ENCODE assay signal across 9 cellular contexts in the genomic region with DNA sequence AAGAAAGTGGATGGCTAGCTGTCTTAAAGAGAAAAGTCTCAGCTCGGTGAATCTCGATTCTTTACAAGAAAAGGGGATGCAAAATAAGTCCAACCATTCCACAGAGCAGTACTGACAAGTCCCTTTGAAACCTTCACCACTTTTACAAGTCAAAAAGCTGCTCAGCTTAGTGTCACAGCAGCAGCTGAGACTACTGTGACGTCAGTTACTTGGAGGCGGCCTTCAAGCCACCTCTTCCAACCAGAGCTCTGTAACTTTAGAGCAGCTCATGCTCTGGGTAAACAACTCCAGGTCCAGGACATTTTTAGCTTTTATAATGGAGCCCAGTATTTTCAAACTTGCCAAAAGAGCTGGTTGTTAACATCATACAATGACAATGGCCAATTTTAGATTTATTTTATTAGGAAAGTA. TPM values are rescaled to one million over a fixed set of nuclear protein-coding genes. Genes with fewer than 3 reads are reported as not detected.
A peak's percentile ranks its signal among the peaks of the same experiment; 100 is the strongest.
DNase-seq lines count a peak whose midpoint lies in the region; ATAC-seq, FAIRE-seq and TF ChIP-seq lines count a peak whose summit lies in the region.
"Had no signal": no experiment of that assay in that cellular context is flagged by ENCODE, and none has a peak within 500 bp of the region (broad histone marks: within the 10 kb centered on the region; RNA-seq: fewer than 3 reads in every experiment).

A gene (minus strand): TSS at position 159 of the 411 bp plus-strand sequence. CDS start 5,408 bp downstream, outside the sequence.

- intact Hi-C loops in HepG2 (cut with micrococcal nuclease; ENCODE audit: unreplicated experiment) = no loop called here

- H3K9ac ChIP-seq in HepG2 (ENCODE audit: insufficient read depth, low read depth, low read length) = no peak within 1 kb of the TSS

- DNase-seq in MG63 = peak; percentile 24
- peak; percentile 59 for DNase-seq in brain microvascular endothelial cell
- DNase-seq in HepG2 (ENCODE audit: low spot score) = no peak
- DNase-seq in NCI-H187 treated with DMSO at 0.1 percent for 48 hours (lab: John Stamatoyannopoulos, UW) = no peak
- no peak for DNase-seq in urothelium cell line (ENCODE audit: low spot score)
- DNase-seq in NCI-H446 (lab: John Stamatoyannopoulos, UW) = no peak
- DNase-seq: activated CD4-positive, alpha-beta T cell treated with anti-CD3 and anti-CD28 coated beads, Interleukin-2, amount 50 U/mL, for 48 hours had no signal

- peak within 1 kb of the TSS; percentile 38 for H3K27ac ChIP-seq in brain microvascular endothelial cell
- no peak within 1 kb of the TSS for H3K27ac ChIP-seq in HepG2 (ENCODE audit: extremely low read length, insufficient read depth, low read length)
- H3K27ac ChIP-seq in temporal lobe (ENCODE audit: low read depth, low read length) = no peak within 1 kb of the TSS

- in situ Hi-C loops in brain microvascular endothelial cell (cut with HindIII; ENCODE audit: low pct_ligation_motif_present, low sequenced_read_pairs) (no loop called here), HepG2 (cut with HindIII; ENCODE audit: extremely low pct_ligation_motif_present, low pct_unique_long_range_greater_than_20kb) (no loop called here)

- no peak for TF ChIP-seq POLR2A in HepG2 (IDR thresholded peaks at IDR 0.05; ENCODE audit: insufficient read depth in 1 of 2, low read depth in 2 of 2, low read length in 2 of 2)

- TF ChIP-seq CTCF in brain microvascular endothelial cell (IDR thresholded peaks at IDR 0.05; ENCODE audit: low read depth, low read length, missing control alignments) (no peak), HepG2 (CRISPR knock-in tag; IDR thresholded peaks at IDR 0.05) (no peak)

- CTCF ChIA-PET in HepG2 (lab: Yijun Ruan, JAX; ENCODE audit: low intra/inter-chr PET ratio, low total read pairs) = no interaction called here

- POLR2A ChIA-PET in HepG2 (lab: Yijun Ruan, JAX) = no interaction called here

- TF ChIP-seq RAD21 in HepG2 (CRISPR knock-in tag; IDR thresholded peaks at IDR 0.05) = no peak

- peak; percentile 66 for ATAC-seq in HepG2

- no peak for FAIRE-seq in HepG2 (lab: Jason Lieb, UNC)
- no peak for FAIRE-seq in urothelium cell line (lab: Jason Lieb, UNC)

- H3K4me3 ChIP-seq in MG63 (no peak within 1 kb of the TSS), brain microvascular endothelial cell (ENCODE audit: low read depth, low read length) (no peak within 1 kb of the TSS), HepG2 (replicated peaks in 1 of 3; ENCODE audit: insufficient read depth in 1 of 3, low read depth in 2 of 3, low read length in 3 of 3) (no peak within 1 kb of the TSS)

- no peaks in the 10 kb centered on the region for H4K20me1 ChIP-seq in HepG2 (ENCODE audit: insufficient read depth, low read length)

- H3K36me3 ChIP-seq in MG63 = no peaks in the 10 kb centered on the region
- no peaks in the 10 kb centered on the region for H3K36me3 ChIP-seq in brain microvascular endothelial cell (replicated peaks)
- H3K36me3 ChIP-seq in HepG2 (replicated peaks in 1 of 2; ENCODE audit: control insufficient read depth in 1 of 2, insufficient read depth in 2 of 2, low read length in 2 of 2) = no peaks in the 10 kb centered on the region

- no peak within 1 kb of the TSS for H2AFZ ChIP-seq in HepG2 (ENCODE audit: low read length)

- TF ChIP-seq EP300 in HepG2 (IDR thresholded peaks at IDR 0.05; ENCODE audit: low read depth in 2 of 2, low read length in 2 of 2) = no peak
- TF ChIP-seq EP300 in HepG2 (CRISPR knock-in tag; IDR thresholded peaks at IDR 0.05; ENCODE audit: borderline replicate concordance) = no peak

- no peak within 1 kb of the TSS for H3K4me2 ChIP-seq in HepG2 (ENCODE audit: low read depth, low read length)

- H3K79me2 ChIP-seq in HepG2 (ENCODE audit: insufficient read depth, low read length) = no peaks in the 10 kb centered on the region

- H3K4me1 ChIP-seq in HepG2 (ENCODE audit: insufficient read depth, low read length) = peaks cover 7% of the 10 kb centered on the region

- H3K27me3 ChIP-seq in MG63 = no peaks in the 10 kb centered on the region
- no peaks in the 10 kb centered on the region for H3K27me3 ChIP-seq in brain microvascular endothelial cell (replicated peaks)
- H3K27me3 ChIP-seq in HepG2 (ENCODE audit: control insufficient read depth in 1 of 2, insufficient read depth in 2 of 2, low read length in 2 of 2) = no peaks in the 10 kb centered on the region

- H3K9me3 ChIP-seq in MG63 (no peaks in the 10 kb centered on the region), HepG2 (ENCODE audit: low read length) (no peaks in the 10 kb centered on the region)

- 17% methylated on average over 4 of the region's 4 CpGs for WGBS in HepG2 (ENCODE audit: low lambda C conversion rate)

- no TSS peak for BruUV-seq in HepG2 (replicated peaks; lab: Mats Ljungman, UMichigan)

TF ChIP-seq in HepG2, 621 proteins besides CTCF, POLR2A, EP300 and RAD21:
- TF ChIP-seq HHEX (CRISPR knock-in tag; IDR thresholded peaks at IDR 0.05) (no peak), ZNF879 (CRISPR knock-in tag; IDR thresholded peaks at IDR 0.05) (no peak), CREB1 (IDR thresholded peaks at IDR 0.05) (peak; percentile 92), CREB1 (CRISPR knock-in tag; IDR thresholded peaks at IDR 0.05) (no peak), NFKB2 (CRISPR knock-in tag; IDR thresholded peaks at IDR 0.05; ENCODE audit: borderline replicate concordance) (no peak)
- TF ChIP-seq, protein P1, sequence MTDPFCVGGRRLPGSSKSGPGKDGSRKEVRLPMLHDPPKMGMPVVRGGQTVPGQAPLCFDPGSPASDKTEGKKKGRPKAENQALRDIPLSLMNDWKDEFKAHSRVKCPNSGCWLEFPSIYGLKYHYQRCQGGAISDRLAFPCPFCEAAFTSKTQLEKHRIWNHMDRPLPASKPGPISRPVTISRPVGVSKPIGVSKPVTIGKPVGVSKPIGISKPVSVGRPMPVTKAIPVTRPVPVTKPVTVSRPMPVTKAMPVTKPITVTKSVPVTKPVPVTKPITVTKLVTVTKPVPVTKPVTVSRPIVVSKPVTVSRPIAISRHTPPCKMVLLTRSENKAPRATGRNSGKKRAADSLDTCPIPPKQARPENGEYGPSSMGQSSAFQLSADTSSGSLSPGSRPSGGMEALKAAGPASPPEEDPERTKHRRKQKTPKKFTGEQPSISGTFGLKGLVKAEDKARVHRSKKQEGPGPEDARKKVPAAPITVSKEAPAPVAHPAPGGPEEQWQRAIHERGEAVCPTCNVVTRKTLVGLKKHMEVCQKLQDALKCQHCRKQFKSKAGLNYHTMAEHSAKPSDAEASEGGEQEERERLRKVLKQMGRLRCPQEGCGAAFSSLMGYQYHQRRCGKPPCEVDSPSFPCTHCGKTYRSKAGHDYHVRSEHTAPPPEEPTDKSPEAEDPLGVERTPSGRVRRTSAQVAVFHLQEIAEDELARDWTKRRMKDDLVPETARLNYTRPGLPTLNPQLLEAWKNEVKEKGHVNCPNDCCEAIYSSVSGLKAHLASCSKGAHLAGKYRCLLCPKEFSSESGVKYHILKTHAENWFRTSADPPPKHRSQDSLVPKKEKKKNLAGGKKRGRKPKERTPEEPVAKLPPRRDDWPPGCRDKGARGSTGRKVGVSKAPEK (CRISPR knock-in tag; IDR thresholded peaks at IDR 0.05; ENCODE audit: borderline replicate concordance) = no peak
TF ChIP-seq in HepG2: peak in this region for 1.

RNA-seq across cellular contexts. Expression of the gene that starts here (rescaled TPM):
- total RNA-seq in MG63 (2014; rRNA removed; shearing (Covaris generic); ENCODE audit: low replicate concordance) = not detected in 2 replicates
- total RNA-seq in HepG2 (2016; rRNA removed; fragmentation: Illumina TruSeq; extraction: Trizol) (not detected in 2 replicates), temporal lobe (114 TPM)
- not detected in 2 replicates for total RNA-seq in HepG2 (2016; cell fraction: cytosol; rRNA removed; fragmentation: Illumina TruSeq; extraction: Trizol; ENCODE audit: low read depth)
- not detected in 2 replicates for total RNA-seq in HepG2 (2016; cell fraction: insoluble cytoplasmic fraction; rRNA removed; fragmentation: Illumina TruSeq; extraction: Trizol)
- total RNA-seq in HepG2 (2016; cell fraction: membrane; rRNA removed; fragmentation: Illumina TruSeq; extraction: Trizol) = not detected in 2 replicates
- total RNA-seq in HepG2 (2016; cell fraction: nucleus; rRNA removed; fragmentation: Illumina TruSeq; extraction: Trizol) = not detected in 2 replicates
- not detected in 2 replicates for polyA plus RNA-seq in HepG2 (2011; rRNA removed)
- polyA plus RNA-seq in HepG2 (2011; cell fraction: cytosol; rRNA removed) = not detected in 2 replicates
- polyA plus RNA-seq in HepG2 (2011; cell fraction: nucleus; rRNA removed) = 0.05 TPM in 1 of 2 replicates, not detected in the other
- polyA plus RNA-seq in HepG2 (2012) = not detected in 2 replicates
- not detected in 2 replicates for polyA plus RNA-seq in HepG2 (2016; cell fraction: cytosol; fragmentation: Illumina TruSeq; extraction: Trizol; ENCODE audit: low read depth)
- polyA plus RNA-seq in HepG2 (2016; cell fraction: insoluble cytoplasmic fraction; fragmentation: Illumina TruSeq; extraction: Trizol; ENCODE audit: low read depth) = not detected in 2 replicates
- polyA plus RNA-seq in HepG2 (2016; cell fraction: membrane; fragmentation: Illumina TruSeq; extraction: Trizol; ENCODE audit: low read depth) = not detected in 2 replicates
- not detected in 2 replicates for polyA plus RNA-seq in HepG2 (2016; cell fraction: nucleus; fragmentation: Illumina TruSeq; extraction: Trizol; ENCODE audit: insufficient read depth, low read depth)
- not detected in 2 replicates for polyA minus RNA-seq in HepG2 (2011; rRNA and poly(A)+ RNA removed; ENCODE audit: low replicate concordance)
- not detected in 2 replicates for polyA minus RNA-seq in HepG2 (2011; cell fraction: cytosol; rRNA and poly(A)+ RNA removed)
- polyA minus RNA-seq in HepG2 (2011; cell fraction: nucleus; rRNA and poly(A)+ RNA removed) = not detected in 2 replicates
- total RNA-seq: pulmonary artery endothelial cell had no signal

Comparison
In these comparisons a context has a peak if more than half of its experiments do, and no peak if none do; other contexts are left out.
1. RNA of the gene that starts here (total RNA-seq): 114 TPM in temporal lobe (single experiment); not detected in MG63 and not detected in HepG2; every median in the first group is over 100 times any median in the second.
2. Peak in DNase-seq in MG63; RNA of the gene not detected or under 1 TPM.
3. Peak in ATAC-seq in HepG2; RNA of the gene not detected or under 1 TPM.